18 cellular contexts compared by ENCODE assay signal in genomic region chr10:21944727-21945386, GRCh38.
"Had no signal": no experiment of that assay in that cellular context is flagged by ENCODE, and none has a peak within 500 bp of the region (broad histone marks: within the 10 kb centered on the region; RNA-seq: fewer than 3 reads in every experiment).

No MANE protein-coding gene starts in this region.

- DNase-seq: activated CD4-positive, alpha-beta T cell treated with anti-CD3 and anti-CD28 coated beads for 36 hours; activated CD4-positive, alpha-beta T cell treated with anti-CD3 and anti-CD28 coated beads, Interleukin-2, amount 50 U/mL, for 48 hours; activated gamma-delta T cell treated with Interleukin-2 at 50 U/mL for 16 hours; activated naive CD8-positive, alpha-beta T cell treated with anti-CD3 and anti-CD28 coated beads for 36 hours; activated T-cell treated with anti-CD3 and anti-CD28 coated beads for 4 hours; amygdala; body of pancreas; immature natural killer cell; lower lobe of right lung; midbrain; occipital lobe; posterior cingulate gyrus; stimulated activated CD4-positive, alpha-beta T cell treated with anti-CD3 and anti-CD28 coated beads, Interleukin-12 subunit alpha, Interleukin-12 subunit beta, amount 100 ng/mL, for 4 hours; stimulated activated CD4-positive, alpha-beta T cell treated with anti-CD3 and anti-CD28 coated beads, Interleukin-1b, Interleukin-23, amount 100 ng/mL, for 48 hours had no signal

- ATAC-seq: activated CD4-positive, alpha-beta T cell treated with anti-CD3 and anti-CD28 coated beads for 36 hours; body of pancreas; esophagus mucosa; lower lobe of right lung; WTC11 had no signal

- H3K4me3 ChIP-seq: body of pancreas, coronary artery, lower lobe of right lung, tibial nerve had no signal
